Comparison of ENCODE assay signal across 10 cellular contexts in the genomic region with DNA sequence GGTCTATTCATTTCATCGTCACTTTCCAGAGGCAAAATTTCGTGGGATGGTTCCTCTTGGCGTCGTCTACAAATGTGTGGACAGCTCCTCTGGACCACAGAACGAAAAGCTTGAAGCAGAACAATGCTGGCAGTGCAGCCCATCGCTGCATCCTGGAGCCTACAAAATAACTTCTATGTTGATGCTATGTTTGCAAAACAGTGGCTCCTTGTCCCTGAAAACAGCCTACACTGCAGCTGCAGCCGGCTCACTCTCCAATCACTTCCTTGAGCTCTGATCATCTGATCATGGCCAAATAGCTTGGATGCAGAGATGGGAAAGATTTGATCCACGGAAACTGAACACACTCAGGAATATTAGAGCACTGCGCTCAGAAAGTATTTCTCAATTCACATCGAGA.
DNase-seq lines count a peak whose midpoint lies in the region; ATAC-seq lines count a peak whose summit lies in the region.
"Had no signal": no experiment of that assay in that cellular context is flagged by ENCODE, and none has a peak within 500 bp of the region (broad histone marks: within the 10 kb centered on the region; RNA-seq: fewer than 3 reads in every experiment).

No MANE protein-coding gene starts in this region.

- no peaks in the 10 kb centered on the region for H3K36me3 ChIP-seq in aorta (ENCODE audit: control insufficient read depth in 1 of 2, insufficient read depth in 2 of 2, low read length in 1 of 2)

- H3K4me1 ChIP-seq in aorta (ENCODE audit: control insufficient read depth in 1 of 2, insufficient read depth in 2 of 2, low read length in 2 of 2), result peaks cover 0 to 2% of the 10 kb centered on the region in 2 donors

- ATAC-seq in Right ventricle myocardium inferior, result peak; percentile 57
- ATAC-seq in aorta (ENCODE audit: low FRiP score), result peak; percentile 66
- ATAC-seq in GM18909 (IDR thresholded peaks at IDR 0.05; ENCODE audit: poor library complexity, unreplicated experiment), result no peak

- no peaks in the 10 kb centered on the region for H3K9me3 ChIP-seq in aorta (ENCODE audit: control insufficient read depth, low read length)

- peak overlapping the region; percentile 81 to 94 for H3K4me3 ChIP-seq in aorta (ENCODE audit: low read length in 2 of 2)

- no peaks in the 10 kb centered on the region for H3K27me3 ChIP-seq in aorta (ENCODE audit: control insufficient read depth in 1 of 2, insufficient read depth in 2 of 2, low read length in 1 of 2)

- intact Hi-C loops in Right ventricle myocardium inferior (cut with DNase I) (loop anchor here (5.0 kb wide), 1 partner anchor 45 kb away; no protein-coding TSS in a partner anchor), cardiac septum (cut with DNase I) (no loop called here), aorta (cut with DNase I) (loop anchor here (5.0 kb wide), 3 partner anchors 40 to 70 kb away; no protein-coding TSS in a partner anchor)

- DNase-seq in Right ventricle myocardium inferior (ENCODE audit: missing footprints), result no peak
- DNase-seq in cardiac septum (ENCODE audit: low spot score), result no peak
- peak; percentile 13 for DNase-seq in cerebellar cortex (ENCODE audit: low spot score)
- peak; percentile 63 for DNase-seq in middle frontal gyrus (ENCODE audit: extremely low spot score, low spot score)
- DNase-seq in aorta, result peak in 1 of 2 donors; percentile 51
- no peak for DNase-seq in cerebellum (ENCODE audit: low spot score)
- DNase-seq in GF-D8 (lab: John Stamatoyannopoulos, UW), result no peak
- DNase-seq: effector memory CD4-positive, alpha-beta T cell; NCI-H226 had no signal

- 11 to 12% methylated on average over 10 of the region's 10 CpGs for WGBS in aorta, 2 donors

- peak overlapping the region; percentile 36 to 93 for H3K27ac ChIP-seq in aorta (ENCODE audit: low read depth in 1 of 2, low read length in 2 of 2)

Comparison
In these comparisons a context has a peak if more than half of its experiments do, and no peak if none do; other contexts are left out.
1. DNase-seq: peak in cerebellar cortex (single experiment) and middle frontal gyrus (single experiment); none in Right ventricle myocardium inferior (single experiment), cardiac septum (single experiment), cerebellum (single experiment) and GF-D8 (single experiment).